ENCODE assay signal across 31 cellular contexts in the genomic region with DNA sequence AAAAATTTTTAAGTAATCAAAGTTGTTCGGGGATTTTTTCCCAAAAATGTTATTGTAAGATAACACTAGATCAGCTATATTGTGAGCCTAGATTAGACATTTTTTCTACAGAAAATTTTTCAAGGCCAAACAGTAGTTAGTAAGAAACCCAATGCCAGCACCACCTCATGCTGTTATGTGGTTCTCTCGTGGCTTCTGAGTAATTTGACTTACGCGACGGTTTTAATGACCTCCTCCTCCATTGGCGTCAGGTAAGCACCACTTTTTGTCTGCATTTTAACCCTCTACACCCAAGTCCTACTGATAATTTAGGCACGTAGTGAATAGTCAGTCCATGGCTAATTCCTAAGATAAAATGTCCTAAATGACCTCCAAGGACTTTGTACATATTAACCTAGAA. TPM values are rescaled to one million over a fixed set of nuclear protein-coding genes. Genes with fewer than 3 reads are reported as not detected.
"Had no signal": no experiment of that assay in that cellular context is flagged by ENCODE, and none has a peak within 500 bp of the region (broad histone marks: within the 10 kb centered on the region; RNA-seq: fewer than 3 reads in every experiment).

No MANE protein-coding gene starts in this region.

- H3K27ac ChIP-seq: foreskin keratinocyte, parathyroid adenoma, psoas muscle, upper lobe of right lung had no signal

- H3K27me3 ChIP-seq: esophagus muscularis mucosa, foreskin keratinocyte, heart right ventricle, thyroid gland, upper lobe of right lung had no signal

- H3K4me1 Mint-ChIP-seq: activated naive CD4-positive, alpha-beta T cell treated with anti-CD3 and anti-CD28 coated beads, Interleukin-2, amount 50 U/mL, for 24 hours; activated naive CD8-positive, alpha-beta T cell treated with anti-CD3 and anti-CD28 coated beads, Interleukin-2, amount 50 U/mL, for 24 hours; stimulated activated memory B cell treated with anti-CD40 and anti-IgM and Interleukin-4, amounts not matched to agents 10 μg/mL and 1 μg/mL and 100 μg/mL, for 72 hours; stimulated activated naive CD8-positive, alpha-beta T cell treated with anti-CD3 and anti-CD28 coated beads, Interleukin-15, amount 100 ng/mL, for 72 hours had no signal

- H3K9ac ChIP-seq: parathyroid adenoma had no signal

- H2AFZ ChIP-seq: parathyroid adenoma had no signal

- H3K27ac Mint-ChIP-seq: activated naive CD4-positive, alpha-beta T cell treated with anti-CD3 and anti-CD28 coated beads, Interleukin-2, amount 50 U/mL, for 24 hours; activated naive CD8-positive, alpha-beta T cell treated with anti-CD3 and anti-CD28 coated beads, Interleukin-2, amount 50 U/mL, for 24 hours; activated T-helper 2 cell treated with anti-CD3 and anti-CD28 coated beads, Interferon-gamma antibody, Interleukin-2, Interleukin-4, amounts not matched to agents 10 μg/mL and 5 μg/mL and 100 μg/mL, durations not matched to agents 14 hours and 24 hours and 36 hours; dendritic cell treated with granulocyte-macrophage colony-stimulating factor and Interleukin-4, amounts not matched to agents 40 ng/mL and 50 ng/mL, for 4 days; endodermal cell; naive thymus-derived CD4-positive, alpha-beta T cell; stimulated activated memory B cell treated with anti-CD40 and anti-IgM and Interleukin-4, amounts not matched to agents 10 μg/mL and 1 μg/mL and 100 μg/mL, for 72 hours; stimulated activated naive CD8-positive, alpha-beta T cell treated with anti-CD3 and anti-CD28 coated beads, Interleukin-15, amount 100 ng/mL, for 72 hours had no signal

- H3K9me3 ChIP-seq: esophagus muscularis mucosa, heart right ventricle, psoas muscle, thyroid gland, upper lobe of right lung had no signal

- H3K4me3 ChIP-seq: esophagus muscularis mucosa, heart right ventricle, psoas muscle, smooth muscle cell, thyroid gland, upper lobe of right lung had no signal

- ATAC-seq: activated naive CD8-positive, alpha-beta T cell treated with anti-CD3 and anti-CD28 coated beads, Interleukin-2, amount 50 U/mL, for 24 hours; activated T-cell treated with anti-CD3 and anti-CD28 coated beads, Interleukin-2, amount 50 U/mL, for 4 hours; foreskin keratinocyte; heart right ventricle; left cardiac atrium; naive thymus-derived CD4-positive, alpha-beta T cell; psoas muscle; stimulated activated memory B cell treated with anti-CD40 and anti-IgM and Interleukin-4, amounts not matched to agents 10 μg/mL and 1 μg/mL and 100 μg/mL, for 72 hours; stimulated activated naive CD8-positive, alpha-beta T cell treated with anti-CD3 and anti-CD28 coated beads, Interleukin-15, amount 100 ng/mL, for 72 hours; upper lobe of right lung had no signal

- H3K27me3 Mint-ChIP-seq: activated naive CD4-positive, alpha-beta T cell treated with anti-CD3 and anti-CD28 coated beads, Interleukin-2, amount 50 U/mL, for 24 hours; dendritic cell treated with granulocyte-macrophage colony-stimulating factor and Interleukin-4, amounts not matched to agents 40 ng/mL and 50 ng/mL, for 4 days; stimulated activated memory B cell treated with anti-CD40 and anti-IgM and Interleukin-4, amounts not matched to agents 10 μg/mL and 1 μg/mL and 100 μg/mL, for 72 hours; stimulated activated naive CD8-positive, alpha-beta T cell treated with anti-CD3 and anti-CD28 coated beads, Interleukin-15, amount 100 ng/mL, for 72 hours had no signal

- H3K9me3 Mint-ChIP-seq: activated naive CD4-positive, alpha-beta T cell treated with anti-CD3 and anti-CD28 coated beads, Interleukin-2, amount 50 U/mL, for 24 hours; activated naive CD8-positive, alpha-beta T cell treated with anti-CD3 and anti-CD28 coated beads, Interleukin-2, amount 50 U/mL, for 24 hours; activated T-cell treated with anti-CD3 and anti-CD28 coated beads, Interleukin-2, amount 50 U/mL, for 4 hours; activated T-helper 2 cell treated with anti-CD3 and anti-CD28 coated beads, Interferon-gamma antibody, Interleukin-2, Interleukin-4, amounts not matched to agents 10 μg/mL and 5 μg/mL and 100 μg/mL, durations not matched to agents 14 hours and 24 hours and 36 hours; dendritic cell treated with granulocyte-macrophage colony-stimulating factor and Interleukin-4, amounts not matched to agents 40 ng/mL and 50 ng/mL, for 4 days; endodermal cell; naive thymus-derived CD4-positive, alpha-beta T cell; neural crest cell; stimulated activated memory B cell treated with anti-CD40 and anti-IgM and Interleukin-4, amounts not matched to agents 10 μg/mL and 1 μg/mL and 100 μg/mL, for 72 hours; stimulated activated naive CD8-positive, alpha-beta T cell treated with anti-CD3 and anti-CD28 coated beads, Interleukin-15, amount 100 ng/mL, for 72 hours had no signal

- H3K4me2 ChIP-seq: smooth muscle cell had no signal

- H3K4me3 Mint-ChIP-seq: activated naive CD4-positive, alpha-beta T cell treated with anti-CD3 and anti-CD28 coated beads, Interleukin-2, amount 50 U/mL, for 24 hours; activated naive CD8-positive, alpha-beta T cell treated with anti-CD3 and anti-CD28 coated beads, Interleukin-2, amount 50 U/mL, for 24 hours; activated T-cell treated with anti-CD3 and anti-CD28 coated beads, Interleukin-2, amount 50 U/mL, for 4 hours; dendritic cell treated with granulocyte-macrophage colony-stimulating factor and Interleukin-4, amounts not matched to agents 40 ng/mL and 50 ng/mL, for 4 days; endodermal cell; naive thymus-derived CD4-positive, alpha-beta T cell; neural crest cell; stimulated activated memory B cell treated with anti-CD40 and anti-IgM and Interleukin-4, amounts not matched to agents 10 μg/mL and 1 μg/mL and 100 μg/mL, for 72 hours; stimulated activated naive CD8-positive, alpha-beta T cell treated with anti-CD3 and anti-CD28 coated beads, Interleukin-15, amount 100 ng/mL, for 72 hours had no signal

- H3K36me3 Mint-ChIP-seq: activated naive CD4-positive, alpha-beta T cell treated with anti-CD3 and anti-CD28 coated beads, Interleukin-2, amount 50 U/mL, for 24 hours had no signal

- H3K36me3 ChIP-seq: thyroid gland had no signal

- DNase-seq: activated CD4-positive, alpha-beta T cell treated with anti-CD3 and anti-CD28 coated beads for 4 hours; activated CD4-positive, alpha-beta T cell treated with anti-CD3 and anti-CD28 coated beads, Interleukin-2, amount 50 U/mL, for 4 hours; activated CD4-positive, CD25-positive, alpha-beta regulatory T cell; activated naive CD8-positive, alpha-beta T cell treated with anti-CD3 and anti-CD28 coated beads, Interleukin-2, amount 50 U/mL, for 24 hours; activated T-cell treated with anti-CD3 and anti-CD28 coated beads, Interleukin-2, amount 50 U/mL, for 4 hours; caudate nucleus; foreskin keratinocyte; heart right ventricle; islet precursor cell; left cardiac atrium; mammary epithelial cell; midbrain; naive thymus-derived CD4-positive, alpha-beta T cell; nucleus accumbens; psoas muscle; stimulated activated CD4-positive, alpha-beta T cell treated with anti-CD3 and anti-CD28 coated beads, Interleukin-1b, Interleukin-23, amount 100 ng/mL, for 48 hours; stimulated activated CD4-positive, alpha-beta T cell treated with anti-CD3 and anti-CD28 coated beads, Interleukin-4, amount 100 ng/mL, for 4 hours; stimulated activated CD8-positive, alpha-beta memory T cell treated with anti-CD3 and anti-CD28 coated beads, Interleukin-4, amount 100 ng/mL, for 48 hours; stimulated activated naive CD8-positive, alpha-beta T cell treated with anti-CD3 and anti-CD28 coated beads, Interleukin-15, amount 100 ng/mL, for 72 hours; T-helper 1 cell; thyroid gland; upper lobe of right lung had no signal

RNA-seq across cellular contexts. Expression of gene RAMACL, which starts 30.9 kb away (rescaled TPM):
- total RNA-seq: activated T-helper 2 cell treated with anti-CD3 and anti-CD28 coated beads, Interferon-gamma antibody, Interleukin-2, Interleukin-4, amounts not matched to agents 10 μg/mL and 5 μg/mL and 100 μg/mL, durations not matched to agents 14 hours and 24 hours and 36 hours had no signal
- polyA plus RNA-seq: naive thymus-derived CD4-positive, alpha-beta T cell had no signal
